Comparison of ENCODE assay signal across 8 cellular contexts in the genomic region with DNA sequence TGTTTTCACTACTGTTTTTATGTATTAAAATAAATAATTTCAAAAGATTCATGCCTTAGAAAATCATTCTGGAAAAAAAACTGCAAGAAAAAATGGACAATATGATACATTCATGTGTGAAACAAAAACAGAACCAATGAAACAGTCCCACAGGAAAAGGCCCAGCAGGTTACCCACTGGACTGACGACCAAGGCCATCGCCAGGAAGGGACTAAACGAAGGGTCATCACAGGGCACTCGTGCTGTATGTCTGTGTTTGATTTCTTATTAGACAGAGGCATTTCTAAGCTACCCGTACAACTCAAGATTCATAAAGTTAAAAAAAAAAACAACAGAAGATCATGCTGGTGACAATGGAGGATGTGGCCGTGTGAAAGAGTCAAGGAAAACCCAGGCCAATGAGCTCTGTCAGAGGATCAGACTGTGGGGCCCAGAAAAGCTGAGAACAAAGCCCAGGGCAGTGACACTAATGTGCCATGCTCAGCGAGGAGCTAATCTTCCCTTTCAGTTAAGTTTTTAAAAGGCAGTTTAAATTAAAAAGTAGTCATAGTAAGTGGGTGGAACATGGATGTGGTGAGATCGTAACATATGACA. TPM values are rescaled to one million over a fixed set of nuclear protein-coding genes. Genes with fewer than 3 reads are reported as not detected.
DNase-seq lines count a peak whose midpoint lies in the region; ATAC-seq and TF ChIP-seq lines count a peak whose summit lies in the region.

No MANE protein-coding gene starts in this region.

- ATAC-seq in thoracic aorta (ENCODE audit: insufficient number of reproducible peaks, low FRiP score, low read depth) (no peak), GM18861 (IDR thresholded peaks at IDR 0.05; ENCODE audit: unreplicated experiment) (no peak)

- H3K36me3 Mint-ChIP-seq in activated T-cell treated with anti-CD3 and anti-CD28 coated beads, Interleukin-2, amount 50 U/mL, for 24 hours (ENCODE audit: low read depth) = peaks cover 70% of the 10 kb centered on the region

- no peaks in the 10 kb centered on the region for H3K9me3 Mint-ChIP-seq in activated T-cell treated with anti-CD3 and anti-CD28 coated beads, Interleukin-2, amount 50 U/mL, for 24 hours

- TF ChIP-seq CTCF in adrenal gland (IDR thresholded peaks at IDR 0.05) = no peak
- no peak for TF ChIP-seq CTCF in thoracic aorta (IDR thresholded peaks at IDR 0.05)

- H3K27me3 ChIP-seq in adrenal gland (no peaks in the 10 kb centered on the region), thoracic aorta (replicated peaks; ENCODE audit: insufficient read depth) (no peaks in the 10 kb centered on the region)

- 67 to 72% (median 69%) methylated on average over 8 of the region's 8 CpGs for WGBS in adrenal gland, 4 donors
- 74 to 89% methylated on average over 3 to 4 of the region's 8 CpGs for WGBS in mesodermal cell (ENCODE audit: insufficient coverage in 2 of 2), 2 experiments

- peak overlapping the region; percentile 14 to 82 (median 60) for H3K27ac ChIP-seq in adrenal gland
- H3K27ac ChIP-seq in mesodermal cell (ENCODE audit: low read depth, low read length, severe bottlenecking) = peak overlapping the region; percentile 72
- H3K27ac ChIP-seq in thoracic aorta = peak overlapping the region; percentile 14 to 57

- H3K4me3 Mint-ChIP-seq in activated T-cell treated with anti-CD3 and anti-CD28 coated beads, Interleukin-2, amount 50 U/mL, for 24 hours = peak overlapping the region; percentile 71

- DNase-seq in activated T-cell treated with anti-CD3 and anti-CD28 coated beads, Interleukin-2, amount 50 U/mL, for 24 hours = no peak
- DNase-seq in activated T-cell treated with anti-CD3 and anti-CD28 coated beads, Interleukin-2, amount 50 U/mL, for 48 hours = no peak
- DNase-seq in adrenal gland = no peak
- DNase-seq in thoracic aorta (ENCODE audit: low spot score) = no peak
- no peak for DNase-seq in islet precursor cell
- DNase-seq in NCI-H128 (lab: John Stamatoyannopoulos, UW; ENCODE audit: unreplicated experiment) = no peak

- H3K36me3 ChIP-seq in adrenal gland (replicated peaks in 1 of 2) (peaks cover 0 to 11% of the 10 kb centered on the region in 2 donors), mesodermal cell (ENCODE audit: control insufficient read depth, insufficient read depth, low read length) (no peaks in the 10 kb centered on the region), thoracic aorta (no peaks in the 10 kb centered on the region)

- peaks cover 12 to 50% of the 10 kb centered on the region in 2 donors for H3K4me1 ChIP-seq in adrenal gland (replicated peaks in 1 of 2)
- peaks cover 34% of the 10 kb centered on the region for H3K4me1 ChIP-seq in mesodermal cell (ENCODE audit: control insufficient read depth, insufficient read depth, low read length, poor library complexity, severe bottlenecking)
- peaks cover 10 to 35% of the 10 kb centered on the region in 2 donors for H3K4me1 ChIP-seq in thoracic aorta (ENCODE audit: control insufficient read depth in 1 of 2, low read depth in 2 of 2)

- no peak for TF ChIP-seq POLR2A in adrenal gland (IDR thresholded peaks at IDR 0.05)

- intact Hi-C loops in adrenal gland (cut with DNase I) = loop anchor here (5.0 to 10.0 kb wide), 3 partner anchors 78 to 131 kb away; a partner anchor contains a TSS

- H3K4me3 ChIP-seq in adrenal gland = no peak overlapping the region
- no peak overlapping the region for H3K4me3 ChIP-seq in mesodermal cell (ENCODE audit: extremely low read depth, insufficient read depth, low read length, poor library complexity, severe bottlenecking)
- no peak overlapping the region for H3K4me3 ChIP-seq in thoracic aorta

- peaks cover 93% of the 10 kb centered on the region for H3K4me1 Mint-ChIP-seq in activated T-cell treated with anti-CD3 and anti-CD28 coated beads, Interleukin-2, amount 50 U/mL, for 24 hours (ENCODE audit: low read depth)

- H3K9me3 ChIP-seq in adrenal gland (replicated peaks in 1 of 3) = no peaks in the 10 kb centered on the region
- no peaks in the 10 kb centered on the region for H3K9me3 ChIP-seq in mesodermal cell (ENCODE audit: control insufficient read depth, low read length)
- H3K9me3 ChIP-seq in thoracic aorta = no peaks in the 10 kb centered on the region

- H3K27me3 Mint-ChIP-seq in activated T-cell treated with anti-CD3 and anti-CD28 coated beads, Interleukin-2, amount 50 U/mL, for 24 hours = no peaks in the 10 kb centered on the region

- peak overlapping the region; percentile 100 for H3K27ac Mint-ChIP-seq in activated T-cell treated with anti-CD3 and anti-CD28 coated beads, Interleukin-2, amount 50 U/mL, for 24 hours

RNA-seq across cellular contexts. Expression of a gene that starts 31.8 kb away (rescaled TPM):
- 100 to 1,000 TPM in 1 of 8 donors, 10 to 100 TPM in 7; 75.0 to 182 (median 91.1) TPM for total RNA-seq in adrenal gland
- 10 to 100 TPM; 54.3 to 93.9 (median 79.4) TPM for polyA plus RNA-seq in adrenal gland
- polyA plus RNA-seq in mesodermal cell (2013, experiment 1 of 2) = 24.3 TPM
- 23.7 TPM for polyA plus RNA-seq in mesodermal cell (2013, experiment 2 of 2)
- 10 to 100 TPM; 23.8 to 44.5 TPM for total RNA-seq in thoracic aorta

RNA-seq across cellular contexts. Expression of a gene that starts 33.4 kb away (rescaled TPM):
- total RNA-seq in adrenal gland (10 to 100 TPM in 2 of 8 donors, 1 to 10 TPM in 6; 3.4 to 10.8 (median 6.8) TPM), thoracic aorta (1 to 10 TPM; 1.5 to 9.0 TPM)
- 10 to 100 TPM in 2 of 3 donors, 1 to 10 TPM in 1; 3.7 to 14.6 (median 11.5) TPM for polyA plus RNA-seq in adrenal gland
- polyA plus RNA-seq in mesodermal cell (2013, experiment 1 of 2) = 5.5 TPM
- polyA plus RNA-seq in mesodermal cell (2013, experiment 2 of 2) = 3.3 TPM
